ENCODE assay signal across 8 cellular contexts in genomic region chr1:24415910-24416665, GRCh38. TPM values are rescaled to one million over a fixed set of nuclear protein-coding genes. Genes with fewer than 3 reads are reported as not detected.
DNase-seq lines count a peak whose midpoint lies in the region; ATAC-seq and TF ChIP-seq lines count a peak whose summit lies in the region.

No MANE protein-coding gene starts in this region.

- peak overlapping the region; percentile 90 for H3K27ac Mint-ChIP-seq in activated CD4-positive, alpha-beta T cell treated with anti-CD3 and anti-CD28 coated beads, Interleukin-2, amount 10 ng/mL, durations not matched to agents 7 days and 5 days
- H3K27ac Mint-ChIP-seq in glutamatergic neuron (ENCODE audit: unreplicated experiment): peak overlapping the region; percentile 78

- no peaks in the 10 kb centered on the region for H3K9me3 Mint-ChIP-seq in activated CD4-positive, alpha-beta T cell treated with anti-CD3 and anti-CD28 coated beads, Interleukin-2, amount 10 ng/mL, durations not matched to agents 7 days and 5 days
- peaks cover 1% of the 10 kb centered on the region for H3K9me3 Mint-ChIP-seq in glutamatergic neuron (ENCODE audit: unreplicated experiment)

- peak; percentile 11 for DNase-seq in stimulated activated CD4-positive, alpha-beta T cell treated with anti-CD3 and anti-CD28 coated beads, Interleukin-4, amount 100 ng/mL, for 1 hour
- DNase-seq in stimulated activated CD4-positive, alpha-beta T cell treated with anti-CD3 and anti-CD28 coated beads, Interleukin-12 subunit alpha, Interleukin-12 subunit beta, amount 100 ng/mL, for 4 hours: no peak
- DNase-seq in activated CD4-positive, alpha-beta T cell treated with anti-CD3 and anti-CD28 coated beads, Interleukin-2, amount 10 ng/mL, durations not matched to agents 7 days and 5 days: no peak
- DNase-seq in glutamatergic neuron: no peak
- peak; percentile 38 for DNase-seq in renal cortical epithelial cell (ENCODE audit: low read depth)
- no peak for DNase-seq in HuH-7 (ENCODE audit: low spot score)

- TF ChIP-seq CTCF in glutamatergic neuron (IDR thresholded peaks at IDR 0.05; ENCODE audit: partially characterized antibody, unreplicated experiment): no peak

- H3K4me1 Mint-ChIP-seq in activated CD4-positive, alpha-beta T cell treated with anti-CD3 and anti-CD28 coated beads, Interleukin-2, amount 10 ng/mL, durations not matched to agents 7 days and 5 days: peaks cover 58% of the 10 kb centered on the region
- H3K4me1 Mint-ChIP-seq in glutamatergic neuron (ENCODE audit: low read depth, unreplicated experiment): peaks cover 29% of the 10 kb centered on the region

- peak overlapping the region; percentile 99 for H3K4me3 Mint-ChIP-seq in activated CD4-positive, alpha-beta T cell treated with anti-CD3 and anti-CD28 coated beads, Interleukin-2, amount 10 ng/mL, durations not matched to agents 7 days and 5 days
- peak overlapping the region; percentile 98 for H3K4me3 Mint-ChIP-seq in glutamatergic neuron (ENCODE audit: unreplicated experiment)

- CTCF ChIA-PET in activated CD4-positive, alpha-beta T cell treated with anti-CD3 and anti-CD28 coated beads, Interleukin-2, amount 10 ng/mL, durations not matched to agents 7 days and 5 days (lab: Charles Lee): interaction anchor here (0.5 to 5.1 kb wide), 49 partner anchors 9 to 1363 kb away, joined by 3 to 30 read pairs (median 4); partner anchors contain the start of genes RCAN3 and SRRM1

- POLR2A ChIA-PET in activated CD4-positive, alpha-beta T cell treated with anti-CD3 and anti-CD28 coated beads, Interleukin-2, amount 10 ng/mL, durations not matched to agents 7 days and 5 days (lab: Charles Lee): no interaction called here

- no peaks in the 10 kb centered on the region for H3K27me3 Mint-ChIP-seq in activated CD4-positive, alpha-beta T cell treated with anti-CD3 and anti-CD28 coated beads, Interleukin-2, amount 10 ng/mL, durations not matched to agents 7 days and 5 days
- H3K27me3 Mint-ChIP-seq in glutamatergic neuron (ENCODE audit: unreplicated experiment): no peaks in the 10 kb centered on the region

- peak; percentile 3 for ATAC-seq in HG03342 (IDR thresholded peaks at IDR 0.05; ENCODE audit: unreplicated experiment)
- ATAC-seq in GM18873 (IDR thresholded peaks at IDR 0.05; ENCODE audit: low FRiP score, unreplicated experiment): no peak

- peaks cover 34% of the 10 kb centered on the region for H3K36me3 Mint-ChIP-seq in activated CD4-positive, alpha-beta T cell treated with anti-CD3 and anti-CD28 coated beads, Interleukin-2, amount 10 ng/mL, durations not matched to agents 7 days and 5 days (ENCODE audit: low read depth)
- no peaks in the 10 kb centered on the region for H3K36me3 Mint-ChIP-seq in glutamatergic neuron (ENCODE audit: unreplicated experiment)

RNA-seq across cellular contexts. Expression of gene NIPAL3, which starts 0.5 kb away (rescaled TPM):
- 10 to 100 TPM; 72.8 to 78.1 TPM for total RNA-seq in activated CD4-positive, alpha-beta T cell treated with anti-CD3 and anti-CD28 coated beads, Interleukin-2, amount 10 ng/mL, durations not matched to agents 7 days and 5 days
- total RNA-seq in glutamatergic neuron (ENCODE audit: unreplicated experiment) (18.6 TPM), renal cortical epithelial cell (60.4 and 95.8 TPM in 2 replicates)

RNA-seq across cellular contexts. Expression of gene STPG1, which starts 2.5 kb away (rescaled TPM):
- total RNA-seq in activated CD4-positive, alpha-beta T cell treated with anti-CD3 and anti-CD28 coated beads, Interleukin-2, amount 10 ng/mL, durations not matched to agents 7 days and 5 days: 10 to 100 TPM; 10.0 to 11.0 TPM
- 2.4 TPM for total RNA-seq in glutamatergic neuron (ENCODE audit: unreplicated experiment)
- 3.6 and 9.9 TPM in 2 replicates for total RNA-seq in renal cortical epithelial cell

Comparison
In these comparisons a context has a peak if more than half of its experiments do, and no peak if none do; other contexts are left out.
1. DNase-seq: peak in stimulated activated CD4-positive, alpha-beta T cell treated with anti-CD3 and anti-CD28 coated beads, Interleukin-4, amount 100 ng/mL, for 1 hour (single experiment) and renal cortical epithelial cell (single experiment); none in stimulated activated CD4-positive, alpha-beta T cell treated with anti-CD3 and anti-CD28 coated beads, Interleukin-12 subunit alpha, Interleukin-12 subunit beta, amount 100 ng/mL, for 4 hours (single experiment), activated CD4-positive, alpha-beta T cell treated with anti-CD3 and anti-CD28 coated beads, Interleukin-2, amount 10 ng/mL, durations not matched to agents 7 days and 5 days (single experiment), glutamatergic neuron (single experiment) and HuH-7 (single experiment).